In genomic region chr4:1199556-1200331, GRCh38 we compare ENCODE assay signal across 9 cellular contexts. TPM values are rescaled to one million over a fixed set of nuclear protein-coding genes. Genes with fewer than 3 reads are reported as not detected.
DNase-seq lines count a peak whose midpoint lies in the region; ATAC-seq and TF ChIP-seq lines count a peak whose summit lies in the region.
"Had no signal": no experiment of that assay in that cellular context is flagged by ENCODE, and none has a peak within 500 bp of the region (broad histone marks: within the 10 kb centered on the region; RNA-seq: fewer than 3 reads in every experiment).

No MANE protein-coding gene starts in this region.

- TF ChIP-seq CTCF in HL-60 (IDR thresholded peaks at IDR 0.05; ENCODE audit: insufficient read depth, low read length) (no peak), left ventricle myocardium inferior (IDR thresholded peaks at IDR 0.05; ENCODE audit: borderline replicate concordance) (no peak), right lobe of liver (IDR thresholded peaks at IDR 0.05) (no peak)

- H3K27me3 Mint-ChIP-seq in activated CD8-positive, alpha-beta memory T cell treated with anti-CD3 and anti-CD28 coated beads, Interleukin-2, amount 10 ng/mL, durations not matched to agents 7 days and 5 days, result no peaks in the 10 kb centered on the region
- no peaks in the 10 kb centered on the region for H3K27me3 Mint-ChIP-seq in stimulated activated naive B cell treated with anti-CD40 and anti-IgM and Interleukin-4, amounts not matched to agents 10 μg/mL and 1 μg/mL and 100 μg/mL, for 72 hours

- peaks cover 27% of the 10 kb centered on the region for H3K36me3 Mint-ChIP-seq in activated CD8-positive, alpha-beta memory T cell treated with anti-CD3 and anti-CD28 coated beads, Interleukin-2, amount 10 ng/mL, durations not matched to agents 7 days and 5 days
- H3K36me3 Mint-ChIP-seq in stimulated activated naive B cell treated with anti-CD40 and anti-IgM and Interleukin-4, amounts not matched to agents 10 μg/mL and 1 μg/mL and 100 μg/mL, for 72 hours, result peaks cover 12 to 33% of the 10 kb centered on the region in 2 donors

- intact Hi-C loops in left ventricle myocardium inferior (cut with micrococcal nuclease) (no loop called here), right lobe of liver (cut with DNase I) (no loop called here)

- H3K4me3 Mint-ChIP-seq in activated CD8-positive, alpha-beta memory T cell treated with anti-CD3 and anti-CD28 coated beads, Interleukin-2, amount 10 ng/mL, durations not matched to agents 7 days and 5 days, result peak overlapping the region; percentile 63
- H3K4me3 Mint-ChIP-seq in stimulated activated naive B cell treated with anti-CD40 and anti-IgM and Interleukin-4, amounts not matched to agents 10 μg/mL and 1 μg/mL and 100 μg/mL, for 72 hours, result peak overlapping the region; percentile 82 to 85

- ATAC-seq in activated CD8-positive, alpha-beta memory T cell treated with anti-CD3 and anti-CD28 coated beads, Interleukin-2, amount 10 ng/mL, durations not matched to agents 7 days and 5 days, result no peak
- no peak for ATAC-seq in stimulated activated naive B cell treated with anti-CD40 and anti-IgM and Interleukin-4, amounts not matched to agents 10 μg/mL and 1 μg/mL and 100 μg/mL, for 72 hours (replicated peaks)
- ATAC-seq in right lobe of liver, result no peak

- no peaks in the 10 kb centered on the region for H3K9me3 Mint-ChIP-seq in activated CD8-positive, alpha-beta memory T cell treated with anti-CD3 and anti-CD28 coated beads, Interleukin-2, amount 10 ng/mL, durations not matched to agents 7 days and 5 days (ENCODE audit: low read depth)
- H3K9me3 Mint-ChIP-seq in stimulated activated naive B cell treated with anti-CD40 and anti-IgM and Interleukin-4, amounts not matched to agents 10 μg/mL and 1 μg/mL and 100 μg/mL, for 72 hours, result peaks cover 0 to 2% of the 10 kb centered on the region in 2 donors

- H3K4me1 Mint-ChIP-seq in activated CD8-positive, alpha-beta memory T cell treated with anti-CD3 and anti-CD28 coated beads, Interleukin-2, amount 10 ng/mL, durations not matched to agents 7 days and 5 days, result peaks cover 48% of the 10 kb centered on the region
- H3K4me1 Mint-ChIP-seq in stimulated activated naive B cell treated with anti-CD40 and anti-IgM and Interleukin-4, amounts not matched to agents 10 μg/mL and 1 μg/mL and 100 μg/mL, for 72 hours, result peaks cover 18 to 42% of the 10 kb centered on the region in 2 donors

- H3K4me3 ChIP-seq in HL-60 (replicated peaks; ENCODE audit: insufficient read depth, low read length) (peak overlapping the region; percentile 47), left ventricle myocardium inferior (peak overlapping the region; percentile 43), right lobe of liver (no peak overlapping the region)

- no peaks in the 10 kb centered on the region for H3K36me3 ChIP-seq in left ventricle myocardium inferior
- H3K36me3 ChIP-seq in right lobe of liver, result no peaks in the 10 kb centered on the region

- POLR2A ChIA-PET in HEK293T (lab: Yijun Ruan, JAX), result no interaction called here

- H3K4me1 ChIP-seq in left ventricle myocardium inferior (peaks cover 33% of the 10 kb centered on the region), right lobe of liver (peaks cover 0 to 12% (median 0%) of the 10 kb centered on the region in 4 donors)

- peak overlapping the region; percentile 100 for H3K27ac Mint-ChIP-seq in activated CD8-positive, alpha-beta memory T cell treated with anti-CD3 and anti-CD28 coated beads, Interleukin-2, amount 10 ng/mL, durations not matched to agents 7 days and 5 days
- no peak overlapping the region for H3K27ac Mint-ChIP-seq in stimulated activated naive B cell treated with anti-CD40 and anti-IgM and Interleukin-4, amounts not matched to agents 10 μg/mL and 1 μg/mL and 100 μg/mL, for 72 hours
- H3K27ac Mint-ChIP-seq: progenitor cell of endocrine pancreas had no signal

- H3K27ac ChIP-seq in HL-60 (replicated peaks) (peak overlapping the region; percentile 93; the same call in 1 of the 2 replicates), left ventricle myocardium inferior (replicated peaks) (peak overlapping the region; percentile 76), right lobe of liver (peak overlapping the region in 1 of 3 donors; percentile 53)

- CTCF ChIA-PET in activated CD8-positive, alpha-beta memory T cell treated with anti-CD3 and anti-CD28 coated beads, Interleukin-2, amount 10 ng/mL, durations not matched to agents 7 days and 5 days (lab: Charles Lee), result interaction anchor here (1.1 to 6.5 kb wide), 6 partner anchors 16 to 147 kb away, joined by 3 to 60 read pairs (median 14); partner anchors contain the start of genes SPON2 and UVSSA
- CTCF ChIA-PET in HEK293T (lab: Yijun Ruan, JAX), result no interaction called here

- H3K27me3 ChIP-seq in HL-60 (ENCODE audit: insufficient read depth, poor library complexity, severe bottlenecking) (no peaks in the 10 kb centered on the region), left ventricle myocardium inferior (ENCODE audit: low read depth) (no peaks in the 10 kb centered on the region), right lobe of liver (no peaks in the 10 kb centered on the region)

- H3K9me3 ChIP-seq in left ventricle myocardium inferior (replicated peaks) (no peaks in the 10 kb centered on the region), right lobe of liver (no peaks in the 10 kb centered on the region)

- 83% methylated on average over 6 of the region's 27 CpGs for WGBS in right lobe of liver (ENCODE audit: insufficient coverage, low coverage, low lambda C conversion rate, missing lambda C conversion rate)

- DNase-seq in HL-60 (ENCODE audit: low read depth in 1 of 2, low spot score in 1 of 2) (no peak), left ventricle myocardium inferior (no peak), HEK293T (ENCODE audit: extremely low spot score) (no peak), glomerular visceral epithelial cell (ENCODE audit: extremely low spot score) (no peak), right lobe of liver (no peak)
- peak; percentile 36 for DNase-seq in activated CD8-positive, alpha-beta memory T cell treated with anti-CD3 and anti-CD28 coated beads, Interleukin-2, amount 10 ng/mL, durations not matched to agents 7 days and 5 days
- no peak for DNase-seq in stimulated activated naive B cell treated with anti-CD40 and anti-IgM and Interleukin-4, amounts not matched to agents 10 μg/mL and 1 μg/mL and 100 μg/mL, for 72 hours
- DNase-seq: hippocampal formation had no signal

- TF ChIP-seq POLR2A in right lobe of liver (IDR thresholded peaks at IDR 0.05), result no peak

TF ChIP-seq in HEK293T, 16 proteins besides CTCF, POLR2A, EP300 and RAD21:
- no peak for TF ChIP-seq NFRKB (IDR thresholded peaks at IDR 0.05)
- no peak for TF ChIP-seq L3MBTL2 (conservative IDR thresholded peaks at IDR 0.05)
- TF ChIP-seq, protein P1, sequence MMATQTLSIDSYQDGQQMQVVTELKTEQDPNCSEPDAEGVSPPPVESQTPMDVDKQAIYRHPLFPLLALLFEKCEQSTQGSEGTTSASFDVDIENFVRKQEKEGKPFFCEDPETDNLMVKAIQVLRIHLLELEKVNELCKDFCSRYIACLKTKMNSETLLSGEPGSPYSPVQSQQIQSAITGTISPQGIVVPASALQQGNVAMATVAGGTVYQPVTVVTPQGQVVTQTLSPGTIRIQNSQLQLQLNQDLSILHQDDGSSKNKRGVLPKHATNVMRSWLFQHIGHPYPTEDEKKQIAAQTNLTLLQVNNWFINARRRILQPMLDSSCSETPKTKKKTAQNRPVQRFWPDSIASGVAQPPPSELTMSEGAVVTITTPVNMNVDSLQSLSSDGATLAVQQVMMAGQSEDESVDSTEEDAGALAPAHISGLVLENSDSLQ (IDR thresholded peaks at IDR 0.05), result no peak
- no peak for TF ChIP-seq ELF4 (IDR thresholded peaks at IDR 0.05)
- no peak for TF ChIP-seq FOXK2 (IDR thresholded peaks at IDR 0.05)
- no peak for TF ChIP-seq SUZ12 (IDR thresholded peaks at IDR 0.05)

RNA-seq across cellular contexts. Expression of gene SPON2, which starts 27.4 kb away (rescaled TPM):
- total RNA-seq in activated CD8-positive, alpha-beta memory T cell treated with anti-CD3 and anti-CD28 coated beads, Interleukin-2, amount 10 ng/mL, durations not matched to agents 7 days and 5 days, result 10 to 100 TPM; 11.7 to 28.0 TPM
- 13.9 TPM for total RNA-seq in left ventricle myocardium inferior
- 100 to 1,000 TPM in 3 of 6 experiments, 10 to 100 TPM in 3; 41.9 to 138 (median 99.9) TPM for total RNA-seq in right lobe of liver

RNA-seq across cellular contexts. Expression of gene CTBP1, which starts 49.2 kb away (rescaled TPM):
- total RNA-seq in activated CD8-positive, alpha-beta memory T cell treated with anti-CD3 and anti-CD28 coated beads, Interleukin-2, amount 10 ng/mL, durations not matched to agents 7 days and 5 days, result 100 to 1,000 TPM; 193 to 250 TPM
- total RNA-seq in left ventricle myocardium inferior (112 TPM), right lobe of liver (10 to 100 TPM; 74.8 to 85.5 (median 79.4) TPM)

Comparison
In these comparisons a context has a peak if more than half of its experiments do, and no peak if none do; other contexts are left out.
1. H3K4me3 ChIP-seq: peak in HL-60 (single experiment) and left ventricle myocardium inferior (single experiment); none in right lobe of liver (0 of 3).